1 cellular context compared by ENCODE assay signal in the genomic region with DNA sequence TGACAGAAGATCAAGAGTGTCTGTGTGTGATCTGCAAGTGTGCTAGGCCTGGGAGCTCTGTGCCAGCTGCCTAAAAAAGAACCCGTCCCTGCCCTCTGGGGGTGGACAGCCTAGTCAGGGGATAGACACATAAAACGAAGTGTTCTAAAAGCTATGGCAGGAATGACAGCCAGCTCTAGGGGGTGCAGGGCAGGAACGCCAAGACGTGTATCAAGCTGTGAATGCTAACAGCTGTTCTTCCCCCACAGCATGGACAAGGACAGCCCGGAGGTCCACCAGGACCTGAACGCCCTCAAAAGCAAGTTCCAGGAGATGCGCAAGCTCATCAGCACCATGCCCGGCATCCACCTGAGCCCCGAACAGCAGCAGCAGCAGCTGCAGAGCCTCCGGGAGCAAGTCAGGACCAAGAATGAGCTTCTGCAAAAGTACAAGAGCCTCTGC.
TF ChIP-seq lines count a peak whose summit lies in the region.

No MANE protein-coding gene starts in this region.

TF ChIP-seq in WTC11, 78 proteins besides CTCF, POLR2A, EP300 and RAD21 (continued from another document):
- TF ChIP-seq, protein P1, sequence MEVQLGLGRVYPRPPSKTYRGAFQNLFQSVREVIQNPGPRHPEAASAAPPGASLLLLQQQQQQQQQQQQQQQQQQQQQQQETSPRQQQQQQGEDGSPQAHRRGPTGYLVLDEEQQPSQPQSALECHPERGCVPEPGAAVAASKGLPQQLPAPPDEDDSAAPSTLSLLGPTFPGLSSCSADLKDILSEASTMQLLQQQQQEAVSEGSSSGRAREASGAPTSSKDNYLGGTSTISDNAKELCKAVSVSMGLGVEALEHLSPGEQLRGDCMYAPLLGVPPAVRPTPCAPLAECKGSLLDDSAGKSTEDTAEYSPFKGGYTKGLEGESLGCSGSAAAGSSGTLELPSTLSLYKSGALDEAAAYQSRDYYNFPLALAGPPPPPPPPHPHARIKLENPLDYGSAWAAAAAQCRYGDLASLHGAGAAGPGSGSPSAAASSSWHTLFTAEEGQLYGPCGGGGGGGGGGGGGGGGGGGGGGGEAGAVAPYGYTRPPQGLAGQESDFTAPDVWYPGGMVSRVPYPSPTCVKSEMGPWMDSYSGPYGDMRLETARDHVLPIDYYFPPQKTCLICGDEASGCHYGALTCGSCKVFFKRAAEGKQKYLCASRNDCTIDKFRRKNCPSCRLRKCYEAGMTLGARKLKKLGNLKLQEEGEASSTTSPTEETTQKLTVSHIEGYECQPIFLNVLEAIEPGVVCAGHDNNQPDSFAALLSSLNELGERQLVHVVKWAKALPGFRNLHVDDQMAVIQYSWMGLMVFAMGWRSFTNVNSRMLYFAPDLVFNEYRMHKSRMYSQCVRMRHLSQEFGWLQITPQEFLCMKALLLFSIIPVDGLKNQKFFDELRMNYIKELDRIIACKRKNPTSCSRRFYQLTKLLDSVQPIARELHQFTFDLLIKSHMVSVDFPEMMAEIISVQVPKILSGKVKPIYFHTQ (CRISPR knock-in tag; IDR thresholded peaks at IDR 0.05), result no peak
- TF ChIP-seq NFYB (CRISPR knock-in tag; conservative IDR thresholded peaks at IDR 0.05; ENCODE audit: low read depth) (no peak), ZNF263 (CRISPR knock-in tag; IDR thresholded peaks at IDR 0.05; ENCODE audit: low read depth) (no peak), E2F5 (CRISPR knock-in tag; IDR thresholded peaks at IDR 0.05) (no peak), TP53 (CRISPR knock-in tag; IDR thresholded peaks at IDR 0.05) (no peak), AFF4 (CRISPR knock-in tag; IDR thresholded peaks at IDR 0.05; ENCODE audit: borderline replicate concordance) (no peak), ARID4B (CRISPR knock-in tag; IDR thresholded peaks at IDR 0.05; ENCODE audit: borderline replicate concordance) (no peak), ZNF138 (CRISPR knock-in tag; conservative IDR thresholded peaks at IDR 0.05) (no peak), PRRX2 (CRISPR knock-in tag; IDR thresholded peaks at IDR 0.05) (no peak), RELA (CRISPR knock-in tag; IDR thresholded peaks at IDR 0.05; ENCODE audit: borderline replicate concordance) (no peak)
- TF ChIP-seq, protein P2, sequence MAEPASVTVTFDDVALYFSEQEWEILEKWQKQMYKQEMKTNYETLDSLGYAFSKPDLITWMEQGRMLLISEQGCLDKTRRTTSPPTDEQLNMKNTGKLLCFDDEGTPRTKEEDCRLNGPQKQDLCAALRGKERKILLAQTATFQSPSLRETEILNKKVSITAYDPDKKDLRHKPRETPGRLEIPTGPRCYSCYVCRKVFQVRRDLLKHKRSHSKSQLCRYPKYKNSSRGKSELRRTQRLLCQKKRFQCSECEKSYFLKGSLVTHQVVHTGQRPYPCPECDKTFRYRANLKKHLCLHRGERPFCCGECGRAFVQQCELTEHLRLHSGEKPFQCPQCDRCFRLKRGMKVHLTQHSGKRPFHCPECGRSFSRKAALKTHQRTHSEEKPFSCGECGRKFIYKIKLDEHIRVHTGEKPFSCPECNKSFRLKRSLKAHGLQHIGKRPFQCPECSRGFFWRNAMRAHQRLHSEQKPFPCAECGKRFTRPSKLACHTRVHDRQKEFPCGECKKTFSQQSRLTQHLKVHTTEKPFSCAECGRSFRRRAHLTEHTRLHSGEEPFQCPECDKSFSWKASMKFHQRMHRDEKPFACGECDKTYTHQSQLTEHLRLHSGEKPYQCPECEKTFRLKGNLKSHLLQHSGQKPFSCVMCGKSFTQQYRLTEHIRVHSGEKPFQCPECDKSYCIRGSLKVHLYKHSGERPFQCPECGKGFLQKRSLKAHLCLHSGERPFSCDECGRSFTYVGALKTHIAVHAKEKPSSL (CRISPR knock-in tag; conservative IDR thresholded peaks at IDR 0.05), result no peak
